ENCODE assay signal across 10 cellular contexts in the genomic region with DNA sequence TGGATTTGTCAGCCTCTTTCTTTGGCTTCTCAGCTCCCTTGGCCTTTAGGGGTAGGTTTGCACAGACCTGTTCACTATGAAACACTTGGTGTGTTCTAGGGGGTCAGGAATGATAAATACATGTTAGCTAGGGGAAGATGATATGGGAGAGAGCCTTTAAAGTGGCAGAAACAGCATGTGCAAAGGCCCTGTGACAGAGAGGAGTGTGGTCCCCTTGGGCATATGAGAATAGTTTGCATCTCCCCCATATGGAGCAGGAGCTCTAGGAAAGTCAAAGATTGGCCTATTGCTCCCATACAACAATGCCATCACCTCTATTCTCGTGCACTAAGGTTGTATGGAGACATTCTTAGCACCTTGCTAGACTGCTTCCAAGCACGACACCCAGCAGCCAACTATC.
"Had no signal": no experiment of that assay in that cellular context is flagged by ENCODE, and none has a peak within 500 bp of the region (broad histone marks: within the 10 kb centered on the region; RNA-seq: fewer than 3 reads in every experiment).

No MANE protein-coding gene starts in this region.

- DNase-seq: H9, HCEC 1CT, HFFc6, IMR-90, Karpas-422, KBM-7 had no signal

- H3K4me3 Mint-ChIP-seq: GM23338, H9, HFFc6 had no signal

- H3K9me3 Mint-ChIP-seq: GM23338, H9 had no signal

- FAIRE-seq: H54, HTR-8/SVneo had no signal

- H3K9ac ChIP-seq: KMS-11 had no signal

- H3K4me3 ChIP-seq: GM23338 had no signal

- H3K4me2 ChIP-seq: GM23338, KMS-11 had no signal

- ATAC-seq: GM23338 had no signal

- H3K4me1 Mint-ChIP-seq: H9 had no signal

- H2AFZ ChIP-seq: GM23338 had no signal

- H3K27ac Mint-ChIP-seq: GM23338, H9, HFFc6 had no signal

- H3K27ac ChIP-seq: KMS-11 had no signal
